ENCODE assay signal across 1 cellular context in the genomic region with DNA sequence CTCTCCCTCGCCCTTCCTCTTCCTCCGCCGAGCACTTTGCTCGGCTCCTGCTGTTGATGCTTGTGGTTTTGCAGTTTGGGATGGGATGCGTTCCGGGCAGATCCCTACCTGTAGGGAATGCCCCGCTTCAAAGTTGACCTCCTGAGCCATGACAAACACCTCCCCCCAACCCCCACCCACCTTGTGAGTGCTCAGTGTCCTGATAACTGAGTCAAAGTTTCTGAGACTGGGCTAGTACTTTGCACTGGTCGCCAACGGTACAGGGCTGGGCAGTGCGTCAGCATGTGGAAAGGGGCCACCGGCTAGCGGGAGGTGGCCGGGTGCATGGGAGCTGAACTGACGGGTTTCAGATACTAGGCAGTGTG.
A peak's percentile ranks its signal among the peaks of the same experiment; 100 is the strongest.
TF ChIP-seq lines count a peak whose summit lies in the region.

No MANE protein-coding gene starts in this region.

TF ChIP-seq in HepG2, 621 proteins besides CTCF, POLR2A, EP300 and RAD21 (continued from another document and continues in another):
- TF ChIP-seq, protein P1, sequence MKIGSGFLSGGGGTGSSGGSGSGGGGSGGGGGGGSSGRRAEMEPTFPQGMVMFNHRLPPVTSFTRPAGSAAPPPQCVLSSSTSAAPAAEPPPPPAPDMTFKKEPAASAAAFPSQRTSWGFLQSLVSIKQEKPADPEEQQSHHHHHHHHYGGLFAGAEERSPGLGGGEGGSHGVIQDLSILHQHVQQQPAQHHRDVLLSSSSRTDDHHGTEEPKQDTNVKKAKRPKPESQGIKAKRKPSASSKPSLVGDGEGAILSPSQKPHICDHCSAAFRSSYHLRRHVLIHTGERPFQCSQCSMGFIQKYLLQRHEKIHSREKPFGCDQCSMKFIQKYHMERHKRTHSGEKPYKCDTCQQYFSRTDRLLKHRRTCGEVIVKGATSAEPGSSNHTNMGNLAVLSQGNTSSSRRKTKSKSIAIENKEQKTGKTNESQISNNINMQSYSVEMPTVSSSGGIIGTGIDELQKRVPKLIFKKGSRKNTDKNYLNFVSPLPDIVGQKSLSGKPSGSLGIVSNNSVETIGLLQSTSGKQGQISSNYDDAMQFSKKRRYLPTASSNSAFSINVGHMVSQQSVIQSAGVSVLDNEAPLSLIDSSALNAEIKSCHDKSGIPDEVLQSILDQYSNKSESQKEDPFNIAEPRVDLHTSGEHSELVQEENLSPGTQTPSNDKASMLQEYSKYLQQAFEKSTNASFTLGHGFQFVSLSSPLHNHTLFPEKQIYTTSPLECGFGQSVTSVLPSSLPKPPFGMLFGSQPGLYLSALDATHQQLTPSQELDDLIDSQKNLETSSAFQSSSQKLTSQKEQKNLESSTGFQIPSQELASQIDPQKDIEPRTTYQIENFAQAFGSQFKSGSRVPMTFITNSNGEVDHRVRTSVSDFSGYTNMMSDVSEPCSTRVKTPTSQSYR (CRISPR knock-in tag; IDR thresholded peaks at IDR 0.05; ENCODE audit: borderline replicate concordance), result peak; percentile 24; the same call in 1 of the 2 replicates
- TF ChIP-seq NPAS2 (CRISPR knock-in tag; IDR thresholded peaks at IDR 0.05; ENCODE audit: borderline replicate concordance), result no peak
- TF ChIP-seq SIN3A (IDR thresholded peaks at IDR 0.05; ENCODE audit: borderline replicate concordance, low read depth, low read length), result peak; percentile 16; the same call in 1 of the 2 replicates
- TF ChIP-seq, protein P2, sequence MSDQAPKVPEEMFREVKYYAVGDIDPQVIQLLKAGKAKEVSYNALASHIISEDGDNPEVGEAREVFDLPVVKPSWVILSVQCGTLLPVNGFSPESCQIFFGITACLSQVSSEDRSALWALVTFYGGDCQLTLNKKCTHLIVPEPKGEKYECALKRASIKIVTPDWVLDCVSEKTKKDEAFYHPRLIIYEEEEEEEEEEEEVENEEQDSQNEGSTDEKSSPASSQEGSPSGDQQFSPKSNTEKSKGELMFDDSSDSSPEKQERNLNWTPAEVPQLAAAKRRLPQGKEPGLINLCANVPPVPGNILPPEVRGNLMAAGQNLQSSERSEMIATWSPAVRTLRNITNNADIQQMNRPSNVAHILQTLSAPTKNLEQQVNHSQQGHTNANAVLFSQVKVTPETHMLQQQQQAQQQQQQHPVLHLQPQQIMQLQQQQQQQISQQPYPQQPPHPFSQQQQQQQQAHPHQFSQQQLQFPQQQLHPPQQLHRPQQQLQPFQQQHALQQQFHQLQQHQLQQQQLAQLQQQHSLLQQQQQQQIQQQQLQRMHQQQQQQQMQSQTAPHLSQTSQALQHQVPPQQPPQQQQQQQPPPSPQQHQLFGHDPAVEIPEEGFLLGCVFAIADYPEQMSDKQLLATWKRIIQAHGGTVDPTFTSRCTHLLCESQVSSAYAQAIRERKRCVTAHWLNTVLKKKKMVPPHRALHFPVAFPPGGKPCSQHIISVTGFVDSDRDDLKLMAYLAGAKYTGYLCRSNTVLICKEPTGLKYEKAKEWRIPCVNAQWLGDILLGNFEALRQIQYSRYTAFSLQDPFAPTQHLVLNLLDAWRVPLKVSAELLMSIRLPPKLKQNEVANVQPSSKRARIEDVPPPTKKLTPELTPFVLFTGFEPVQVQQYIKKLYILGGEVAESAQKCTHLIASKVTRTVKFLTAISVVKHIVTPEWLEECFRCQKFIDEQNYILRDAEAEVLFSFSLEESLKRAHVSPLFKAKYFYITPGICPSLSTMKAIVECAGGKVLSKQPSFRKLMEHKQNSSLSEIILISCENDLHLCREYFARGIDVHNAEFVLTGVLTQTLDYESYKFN (CRISPR knock-in tag; conservative IDR thresholded peaks at IDR 0.05), result peak; percentile 53; the same call in 1 of the 2 replicates
- 0 out of 2 replicates have a peak, but pooled peaks have one; percentile 18 for TF ChIP-seq ZNF839 (CRISPR knock-in tag; IDR thresholded peaks at IDR 0.05; ENCODE audit: borderline replicate concordance)
- TF ChIP-seq, protein P3, sequence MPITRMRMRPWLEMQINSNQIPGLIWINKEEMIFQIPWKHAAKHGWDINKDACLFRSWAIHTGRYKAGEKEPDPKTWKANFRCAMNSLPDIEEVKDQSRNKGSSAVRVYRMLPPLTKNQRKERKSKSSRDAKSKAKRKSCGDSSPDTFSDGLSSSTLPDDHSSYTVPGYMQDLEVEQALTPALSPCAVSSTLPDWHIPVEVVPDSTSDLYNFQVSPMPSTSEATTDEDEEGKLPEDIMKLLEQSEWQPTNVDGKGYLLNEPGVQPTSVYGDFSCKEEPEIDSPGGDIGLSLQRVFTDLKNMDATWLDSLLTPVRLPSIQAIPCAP (CRISPR knock-in tag; IDR thresholded peaks at IDR 0.05; ENCODE audit: low read depth), result no peak
- no peak for TF ChIP-seq SETDB1 (CRISPR knock-in tag; IDR thresholded peaks at IDR 0.05; ENCODE audit: borderline replicate concordance)
- TF ChIP-seq RFX3 (CRISPR knock-in tag; IDR thresholded peaks at IDR 0.05), result no peak
- TF ChIP-seq, protein P4, sequence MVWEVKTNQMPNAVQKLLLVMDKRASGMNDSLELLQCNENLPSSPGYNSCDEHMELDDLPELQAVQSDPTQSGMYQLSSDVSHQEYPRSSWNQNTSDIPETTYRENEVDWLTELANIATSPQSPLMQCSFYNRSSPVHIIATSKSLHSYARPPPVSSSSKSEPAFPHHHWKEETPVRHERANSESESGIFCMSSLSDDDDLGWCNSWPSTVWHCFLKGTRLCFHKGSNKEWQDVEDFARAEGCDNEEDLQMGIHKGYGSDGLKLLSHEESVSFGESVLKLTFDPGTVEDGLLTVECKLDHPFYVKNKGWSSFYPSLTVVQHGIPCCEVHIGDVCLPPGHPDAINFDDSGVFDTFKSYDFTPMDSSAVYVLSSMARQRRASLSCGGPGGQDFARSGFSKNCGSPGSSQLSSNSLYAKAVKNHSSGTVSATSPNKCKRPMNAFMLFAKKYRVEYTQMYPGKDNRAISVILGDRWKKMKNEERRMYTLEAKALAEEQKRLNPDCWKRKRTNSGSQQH (CRISPR knock-in tag; IDR thresholded peaks at IDR 0.05; ENCODE audit: low read depth), result no peak
- no peak for TF ChIP-seq RARA (CRISPR knock-in tag; IDR thresholded peaks at IDR 0.05)
- 0 out of 2 replicates have a peak, but pooled peaks have one; percentile 2 for TF ChIP-seq ZNF350 (CRISPR knock-in tag; IDR thresholded peaks at IDR 0.05; ENCODE audit: borderline replicate concordance, low read depth)
- no peak for TF ChIP-seq KDM2A (CRISPR knock-in tag; IDR thresholded peaks at IDR 0.05; ENCODE audit: borderline replicate concordance, low read depth)
- TF ChIP-seq HDAC2 (CRISPR knock-in tag; IDR thresholded peaks at IDR 0.05), result no peak
- TF ChIP-seq, protein P5, sequence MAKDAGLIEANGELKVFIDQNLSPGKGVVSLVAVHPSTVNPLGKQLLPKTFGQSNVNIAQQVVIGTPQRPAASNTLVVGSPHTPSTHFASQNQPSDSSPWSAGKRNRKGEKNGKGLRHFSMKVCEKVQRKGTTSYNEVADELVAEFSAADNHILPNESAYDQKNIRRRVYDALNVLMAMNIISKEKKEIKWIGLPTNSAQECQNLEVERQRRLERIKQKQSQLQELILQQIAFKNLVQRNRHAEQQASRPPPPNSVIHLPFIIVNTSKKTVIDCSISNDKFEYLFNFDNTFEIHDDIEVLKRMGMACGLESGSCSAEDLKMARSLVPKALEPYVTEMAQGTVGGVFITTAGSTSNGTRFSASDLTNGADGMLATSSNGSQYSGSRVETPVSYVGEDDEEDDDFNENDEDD (CRISPR knock-in tag; IDR thresholded peaks at IDR 0.05; ENCODE audit: borderline replicate concordance), result no peak
- TF ChIP-seq ZNF205 (CRISPR knock-in tag; IDR thresholded peaks at IDR 0.05), result no peak
- 0 out of 2 replicates have a peak, but pooled peaks have one; percentile 26 for TF ChIP-seq ZNF792 (CRISPR knock-in tag; IDR thresholded peaks at IDR 0.05)
- TF ChIP-seq, protein P6, sequence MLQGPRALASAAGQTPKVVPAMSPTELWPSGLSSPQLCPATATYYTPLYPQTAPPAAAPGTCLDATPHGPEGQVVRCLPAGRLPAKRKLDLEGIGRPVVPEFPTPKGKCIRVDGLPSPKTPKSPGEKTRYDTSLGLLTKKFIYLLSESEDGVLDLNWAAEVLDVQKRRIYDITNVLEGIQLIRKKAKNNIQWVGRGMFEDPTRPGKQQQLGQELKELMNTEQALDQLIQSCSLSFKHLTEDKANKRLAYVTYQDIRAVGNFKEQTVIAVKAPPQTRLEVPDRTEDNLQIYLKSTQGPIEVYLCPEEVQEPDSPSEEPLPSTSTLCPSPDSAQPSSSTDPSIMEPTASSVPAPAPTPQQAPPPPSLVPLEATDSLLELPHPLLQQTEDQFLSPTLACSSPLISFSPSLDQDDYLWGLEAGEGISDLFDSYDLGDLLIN (CRISPR knock-in tag; IDR thresholded peaks at IDR 0.05; ENCODE audit: borderline replicate concordance), result no peak
- TF ChIP-seq IRX3 (CRISPR knock-in tag; IDR thresholded peaks at IDR 0.05; ENCODE audit: borderline replicate concordance, low read depth), result no peak
- TF ChIP-seq ZBTB7B (CRISPR knock-in tag; IDR thresholded peaks at IDR 0.05), result 0 out of 2 replicates have a peak, but pooled peaks have one; percentile 30
- TF ChIP-seq, protein P7, sequence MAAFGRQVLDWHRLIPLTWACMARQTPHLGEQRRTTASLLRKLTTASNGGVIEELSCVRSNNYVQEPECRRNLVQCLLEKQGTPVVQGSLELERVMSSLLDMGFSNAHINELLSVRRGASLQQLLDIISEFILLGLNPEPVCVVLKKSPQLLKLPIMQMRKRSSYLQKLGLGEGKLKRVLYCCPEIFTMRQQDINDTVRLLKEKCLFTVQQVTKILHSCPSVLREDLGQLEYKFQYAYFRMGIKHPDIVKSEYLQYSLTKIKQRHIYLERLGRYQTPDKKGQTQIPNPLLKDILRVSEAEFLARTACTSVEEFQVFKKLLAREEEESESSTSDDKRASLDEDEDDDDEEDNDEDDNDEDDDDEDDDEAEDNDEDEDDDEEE (CRISPR knock-in tag; IDR thresholded peaks at IDR 0.05), result no peak
- no peak for TF ChIP-seq KAT8 (CRISPR knock-in tag; IDR thresholded peaks at IDR 0.05)
- 0 out of 2 replicates have a peak, but pooled peaks have one; percentile 43 for TF ChIP-seq ZNF138 (CRISPR knock-in tag; IDR thresholded peaks at IDR 0.05; ENCODE audit: low read depth)
- no peak for TF ChIP-seq ZNF136 (CRISPR knock-in tag; IDR thresholded peaks at IDR 0.05; ENCODE audit: low read depth)
- no peak for TF ChIP-seq FOXA1 (IDR thresholded peaks at IDR 0.05)
- TF ChIP-seq FOXA1 (CRISPR knock-in tag; IDR thresholded peaks at IDR 0.05), result no peak
- no peak for TF ChIP-seq THAP11 (CRISPR knock-in tag; IDR thresholded peaks at IDR 0.05)
- TF ChIP-seq ZNF670 (CRISPR knock-in tag; IDR thresholded peaks at IDR 0.05; ENCODE audit: borderline replicate concordance), result no peak
- TF ChIP-seq, protein P8, sequence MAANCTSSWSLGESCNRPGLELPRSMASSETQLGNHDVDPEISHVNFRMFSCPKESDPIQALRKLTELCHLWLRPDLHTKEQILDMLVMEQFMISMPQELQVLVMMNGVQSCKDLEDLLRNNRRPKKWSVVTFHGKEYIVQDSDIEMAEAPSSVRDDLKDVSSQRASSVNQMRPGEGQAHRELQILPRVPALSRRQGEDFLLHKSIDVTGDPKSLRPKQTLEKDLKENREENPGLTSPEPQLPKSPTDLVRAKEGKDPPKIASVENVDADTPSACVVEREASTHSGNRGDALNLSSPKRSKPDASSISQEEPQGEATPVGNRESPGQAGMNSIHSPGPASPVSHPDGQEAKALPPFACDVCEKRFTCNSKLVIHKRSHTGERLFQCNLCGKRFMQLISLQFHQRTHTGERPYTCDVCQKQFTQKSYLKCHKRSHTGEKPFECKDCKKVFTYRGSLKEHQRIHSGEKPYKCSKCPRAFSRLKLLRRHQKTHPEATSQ (CRISPR knock-in tag; IDR thresholded peaks at IDR 0.05; ENCODE audit: borderline replicate concordance), result no peak
- TF ChIP-seq DPF2 (CRISPR knock-in tag; IDR thresholded peaks at IDR 0.05; ENCODE audit: borderline replicate concordance, low read depth), result no peak
- TF ChIP-seq, protein P9, sequence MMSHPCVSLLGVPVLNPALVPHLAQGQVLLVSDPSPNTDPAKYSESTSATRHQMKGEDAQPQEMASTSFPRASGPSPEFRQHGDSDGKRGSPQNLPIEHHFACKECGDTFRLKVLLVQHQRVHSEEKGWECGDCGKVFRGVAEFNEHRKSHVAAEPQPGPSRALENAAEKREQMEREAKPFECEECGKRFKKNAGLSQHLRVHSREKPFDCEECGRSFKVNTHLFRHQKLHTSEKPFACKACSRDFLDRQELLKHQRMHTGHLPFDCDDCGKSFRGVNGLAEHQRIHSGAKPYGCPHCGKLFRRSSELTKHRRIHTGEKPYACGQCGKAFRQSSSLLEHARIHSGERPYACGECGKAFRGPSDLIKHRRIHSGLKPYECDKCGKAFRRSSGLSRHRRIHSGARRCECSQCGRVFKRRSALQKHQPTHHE (CRISPR knock-in tag; IDR thresholded peaks at IDR 0.05; ENCODE audit: borderline replicate concordance), result no peak
- TF ChIP-seq, protein P10, sequence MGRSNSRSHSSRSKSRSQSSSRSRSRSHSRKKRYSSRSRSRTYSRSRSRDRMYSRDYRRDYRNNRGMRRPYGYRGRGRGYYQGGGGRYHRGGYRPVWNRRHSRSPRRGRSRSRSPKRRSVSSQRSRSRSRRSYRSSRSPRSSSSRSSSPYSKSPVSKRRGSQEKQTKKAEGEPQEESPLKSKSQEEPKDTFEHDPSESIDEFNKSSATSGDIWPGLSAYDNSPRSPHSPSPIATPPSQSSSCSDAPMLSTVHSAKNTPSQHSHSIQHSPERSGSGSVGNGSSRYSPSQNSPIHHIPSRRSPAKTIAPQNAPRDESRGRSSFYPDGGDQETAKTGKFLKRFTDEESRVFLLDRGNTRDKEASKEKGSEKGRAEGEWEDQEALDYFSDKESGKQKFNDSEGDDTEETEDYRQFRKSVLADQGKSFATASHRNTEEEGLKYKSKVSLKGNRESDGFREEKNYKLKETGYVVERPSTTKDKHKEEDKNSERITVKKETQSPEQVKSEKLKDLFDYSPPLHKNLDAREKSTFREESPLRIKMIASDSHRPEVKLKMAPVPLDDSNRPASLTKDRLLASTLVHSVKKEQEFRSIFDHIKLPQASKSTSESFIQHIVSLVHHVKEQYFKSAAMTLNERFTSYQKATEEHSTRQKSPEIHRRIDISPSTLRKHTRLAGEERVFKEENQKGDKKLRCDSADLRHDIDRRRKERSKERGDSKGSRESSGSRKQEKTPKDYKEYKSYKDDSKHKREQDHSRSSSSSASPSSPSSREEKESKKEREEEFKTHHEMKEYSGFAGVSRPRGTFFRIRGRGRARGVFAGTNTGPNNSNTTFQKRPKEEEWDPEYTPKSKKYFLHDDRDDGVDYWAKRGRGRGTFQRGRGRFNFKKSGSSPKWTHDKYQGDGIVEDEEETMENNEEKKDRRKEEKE (IDR thresholded peaks at IDR 0.05), result no peak
- no peak for TF ChIP-seq ZFP36L2 (CRISPR knock-in tag; IDR thresholded peaks at IDR 0.05)
- TF ChIP-seq, protein P11, sequence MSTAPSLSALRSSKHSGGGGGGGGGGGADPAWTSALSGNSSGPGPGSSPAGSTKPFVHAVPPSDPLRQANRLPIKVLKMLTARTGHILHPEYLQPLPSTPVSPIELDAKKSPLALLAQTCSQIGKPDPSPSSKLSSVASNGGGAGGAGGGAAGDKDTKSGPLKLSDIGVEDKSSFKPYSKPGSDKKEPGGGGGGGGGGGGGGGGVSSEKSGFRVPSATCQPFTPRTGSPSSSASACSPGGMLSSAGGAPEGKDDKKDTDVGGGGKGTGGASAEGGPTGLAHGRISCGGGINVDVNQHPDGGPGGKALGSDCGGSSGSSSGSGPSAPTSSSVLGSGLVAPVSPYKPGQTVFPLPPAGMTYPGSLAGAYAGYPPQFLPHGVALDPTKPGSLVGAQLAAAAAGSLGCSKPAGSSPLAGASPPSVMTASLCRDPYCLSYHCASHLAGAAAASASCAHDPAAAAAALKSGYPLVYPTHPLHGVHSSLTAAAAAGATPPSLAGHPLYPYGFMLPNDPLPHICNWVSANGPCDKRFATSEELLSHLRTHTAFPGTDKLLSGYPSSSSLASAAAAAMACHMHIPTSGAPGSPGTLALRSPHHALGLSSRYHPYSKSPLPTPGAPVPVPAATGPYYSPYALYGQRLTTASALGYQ (CRISPR knock-in tag; IDR thresholded peaks at IDR 0.05), result no peak
- no peak for TF ChIP-seq KAT7 (CRISPR knock-in tag; IDR thresholded peaks at IDR 0.05; ENCODE audit: borderline replicate concordance)
- TF ChIP-seq HNRNPH1 (optimal IDR thresholded peaks at IDR 0.05; ENCODE audit: low read depth, low read length), result no peak
- no peak for TF ChIP-seq GATAD2A (CRISPR knock-in tag; IDR thresholded peaks at IDR 0.05)
- peak; percentile 36 for TF ChIP-seq HOXA3 (CRISPR knock-in tag; IDR thresholded peaks at IDR 0.05)
- TF ChIP-seq ZNF614 (CRISPR knock-in tag; IDR thresholded peaks at IDR 0.05; ENCODE audit: borderline replicate concordance), result 0 out of 2 replicates have a peak, but pooled peaks have one; percentile 14
